ENCODE assay signal across 8 cellular contexts in the genomic region with DNA sequence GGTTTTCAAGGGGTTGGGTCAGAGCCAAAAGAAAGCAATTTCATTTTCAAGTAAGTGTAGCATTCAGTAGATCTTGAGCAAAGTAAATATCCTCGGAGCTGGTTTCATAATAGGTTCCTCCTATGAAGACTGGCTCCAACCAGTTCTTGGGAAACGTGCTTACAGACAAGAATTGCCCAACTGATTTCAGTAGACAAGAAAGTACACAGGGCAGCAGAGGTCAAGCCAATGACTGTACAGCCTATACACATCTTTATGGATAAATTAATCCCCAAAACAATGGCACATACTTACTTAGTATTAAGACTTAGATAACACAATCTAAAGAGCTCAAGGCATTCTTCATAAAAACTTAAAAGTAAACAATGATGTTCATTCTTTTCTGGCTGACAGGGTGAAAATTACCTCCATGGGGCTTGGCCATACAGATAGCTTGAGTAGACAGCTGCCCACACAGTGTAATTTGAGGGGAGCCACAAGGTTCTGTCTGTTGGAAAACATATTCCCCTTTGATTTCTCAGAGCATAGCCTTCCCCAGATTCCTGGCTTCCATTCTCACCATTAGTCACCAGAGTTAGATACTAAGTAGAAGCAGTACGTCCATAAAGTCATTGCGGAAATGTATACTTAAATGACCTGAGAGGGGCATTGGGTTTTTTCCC.
A peak's percentile ranks its signal among the peaks of the same experiment; 100 is the strongest.
DNase-seq lines count a peak whose midpoint lies in the region; ATAC-seq, FAIRE-seq and TF ChIP-seq lines count a peak whose summit lies in the region.

No MANE protein-coding gene starts in this region.

- H3K27ac ChIP-seq in parathyroid adenoma: no peak overlapping the region
- no peak overlapping the region for H3K27ac ChIP-seq in Karpas-422 (ENCODE audit: low read length)

- peaks cover 26% of the 10 kb centered on the region for H3K27me3 Mint-ChIP-seq in T-helper 17 cell

- no peak for TF ChIP-seq CTCF in parathyroid adenoma (IDR thresholded peaks at IDR 0.05)

- H3K4me3 Mint-ChIP-seq in T-helper 17 cell: no peak overlapping the region

- ATAC-seq in HG02798 (IDR thresholded peaks at IDR 0.05; ENCODE audit: poor library complexity, unreplicated experiment) (no peak), T-helper 17 cell (no peak)

- no peak overlapping the region for H3K27ac Mint-ChIP-seq in T-helper 17 cell

- H3K9me3 ChIP-seq in parathyroid adenoma (ENCODE audit: control insufficient read depth, low read length) (no peaks in the 10 kb centered on the region), Karpas-422 (ENCODE audit: low read length) (no peaks in the 10 kb centered on the region), T-helper 17 cell (ENCODE audit: control insufficient read depth, low read length, poor library complexity, severe bottlenecking) (no peaks in the 10 kb centered on the region)

- H3K9ac ChIP-seq in parathyroid adenoma: no peak overlapping the region
- H3K9ac ChIP-seq in Karpas-422 (ENCODE audit: low read length): no peak overlapping the region

- H3K4me1 ChIP-seq in parathyroid adenoma: peaks cover 3% of the 10 kb centered on the region
- no peaks in the 10 kb centered on the region for H3K4me1 ChIP-seq in Karpas-422 (ENCODE audit: low read length)

- TF ChIP-seq POLR2A in H54 (IDR thresholded peaks at IDR 0.05; ENCODE audit: low read depth, low read length): no peak

- H2AFZ ChIP-seq in parathyroid adenoma: peak overlapping the region; percentile 79
- no peak overlapping the region for H2AFZ ChIP-seq in Karpas-422 (ENCODE audit: low read length)

- peak; percentile 35 for DNase-seq in Caki2 (ENCODE audit: low read depth)
- peak; percentile 31 for DNase-seq in NCI-H460 (ENCODE audit: extremely low read depth, low read depth)
- DNase-seq in fibroblast of gingiva (ENCODE audit: low read depth): peak; percentile 84
- no peak for DNase-seq in Karpas-422
- no peak for DNase-seq in T-helper 17 cell
- no peak for DNase-seq in H54 (ENCODE audit: insufficient read length, low spot score)

- H3K9me2 ChIP-seq in Karpas-422 (replicated peaks; ENCODE audit: insufficient read depth, low read length): no peaks in the 10 kb centered on the region

- H3K4me1 Mint-ChIP-seq in T-helper 17 cell: no peaks in the 10 kb centered on the region

- no peak overlapping the region for H3K4me3 ChIP-seq in parathyroid adenoma (ENCODE audit: low read depth, low read length)
- H3K4me3 ChIP-seq in Karpas-422 (ENCODE audit: low read length): no peak overlapping the region

- H3K36me3 ChIP-seq in parathyroid adenoma (ENCODE audit: control insufficient read depth, insufficient read depth, low read length) (no peaks in the 10 kb centered on the region), Karpas-422 (ENCODE audit: insufficient read depth, low read length) (no peaks in the 10 kb centered on the region)

- H3K36me3 Mint-ChIP-seq in T-helper 17 cell (ENCODE audit: low read depth): no peaks in the 10 kb centered on the region

- no peaks in the 10 kb centered on the region for H4K20me1 ChIP-seq in Karpas-422 (ENCODE audit: insufficient read depth, low read depth, low read length)

- no peaks in the 10 kb centered on the region for H3K79me2 ChIP-seq in parathyroid adenoma
- H3K79me2 ChIP-seq in Karpas-422 (ENCODE audit: low read length): no peaks in the 10 kb centered on the region

- in situ Hi-C loops in Caki2 (cut with HindIII; ENCODE audit: low pct_unique_long_range_greater_than_20kb, low sequenced_read_pairs): no loop called here

- no peaks in the 10 kb centered on the region for H3K27me3 ChIP-seq in parathyroid adenoma (ENCODE audit: control insufficient read depth, insufficient read depth, low read length)
- H3K27me3 ChIP-seq in Karpas-422 (ENCODE audit: low read length): no peaks in the 10 kb centered on the region

- H3K4me2 ChIP-seq in parathyroid adenoma (ENCODE audit: low read length) (peak overlapping the region; percentile 35), Karpas-422 (ENCODE audit: low read depth, low read length, poor library complexity, severe bottlenecking) (no peak overlapping the region)

- FAIRE-seq in H54 (lab: Jason Lieb, UNC): no peak

Comparison
In these comparisons a context has a peak if more than half of its experiments do, and no peak if none do; other contexts are left out.
1. DNase-seq: peak in Caki2 (single experiment), NCI-H460 (single experiment) and fibroblast of gingiva (single experiment); none in Karpas-422 (single experiment), T-helper 17 cell (0 of 3) and H54 (single experiment).